ENCODE assay signal across 23 cellular contexts in genomic region chr5:1417586-1418225, GRCh38. TPM values are rescaled to one million over a fixed set of nuclear protein-coding genes. Genes with fewer than 3 reads are reported as not detected.
"Had no signal": no experiment of that assay in that cellular context is flagged by ENCODE, and none has a peak within 500 bp of the region (broad histone marks: within the 10 kb centered on the region; RNA-seq: fewer than 3 reads in every experiment).

No MANE protein-coding gene starts in this region.

- H3K36me3 ChIP-seq: neutrophil, transverse colon had no signal

- H3K4me3 ChIP-seq: body of pancreas, coronary artery, lung, transverse colon had no signal

- DNase-seq: activated CD4-positive, alpha-beta T cell treated with anti-CD3 and anti-CD28 coated beads for 48 hours; activated CD8-positive, alpha-beta memory T cell treated with anti-CD3 and anti-CD28 coated beads, Interleukin-2, amount 50 U/mL, for 48 hours; activated gamma-delta T cell treated with Interleukin-2 at 50 U/mL for 16 hours; activated T-cell treated with anti-CD3 and anti-CD28 coated beads, Interleukin-2, amount 50 U/mL, for 72 hours; amniotic stem cell; central memory CD4-positive, alpha-beta T cell; hippocampal formation; midbrain; naive B cell; small intestine; stimulated activated CD4-positive, alpha-beta T cell treated with anti-CD3 and anti-CD28 coated beads, Interleukin-4, amount 100 ng/mL, for 4 hours; stimulated activated CD8-positive, alpha-beta memory T cell treated with anti-CD3 and anti-CD28 coated beads, Interleukin-4, amount 100 ng/mL, for 48 hours; stimulated activated naive CD4-positive, alpha-beta T cell treated with Interleukin-2 at 50 U/mL for 16 hours; substantia nigra; transverse colon had no signal

- H3K27me3 ChIP-seq: body of pancreas had no signal

- H3K4me1 ChIP-seq: body of pancreas, transverse colon had no signal

- H3K27ac Mint-ChIP-seq: activated naive CD8-positive, alpha-beta T cell; activated T-cell treated with anti-CD3 and anti-CD28 coated beads, Interleukin-2, amount 50 U/mL, for 72 hours; T-helper 17 cell had no signal

- ATAC-seq: activated T-cell treated with anti-CD3 and anti-CD28 coated beads, Interleukin-2, amount 50 U/mL, for 72 hours; body of pancreas; esophagus mucosa; T-helper 17 cell had no signal

- H3K9me3 ChIP-seq: body of pancreas, neutrophil, transverse colon had no signal

- H3K4me1 Mint-ChIP-seq: T-helper 17 cell had no signal

- H3K27ac ChIP-seq: body of pancreas, coronary artery, neutrophil, transverse colon had no signal

- H3K4me3 Mint-ChIP-seq: activated naive CD8-positive, alpha-beta T cell; activated T-cell treated with anti-CD3 and anti-CD28 coated beads, Interleukin-2, amount 50 U/mL, for 72 hours; naive B cell; T-helper 17 cell had no signal

- H3K36me3 Mint-ChIP-seq: activated naive CD8-positive, alpha-beta T cell; naive B cell had no signal

- H3K27me3 Mint-ChIP-seq: activated naive CD8-positive, alpha-beta T cell; T-helper 17 cell had no signal

RNA-seq across cellular contexts. Expression of gene SLC6A3, which starts 27.5 kb away (rescaled TPM):
- total RNA-seq: activated T-cell treated with anti-CD3 and anti-CD28 coated beads, Interleukin-2, amount 50 U/mL, for 72 hours; body of pancreas; kidney epithelial cell; T-helper 17 cell; transverse colon had no signal
